ENCODE assay signal across 11 cellular contexts in genomic region chr16:87601322-87602004, GRCh38. TPM values are rescaled to one million over a fixed set of nuclear protein-coding genes. Genes with fewer than 3 reads are reported as not detected.
A peak's percentile ranks its signal among the peaks of the same experiment; 100 is the strongest.
DNase-seq lines count a peak whose midpoint lies in the region; ATAC-seq, FAIRE-seq and TF ChIP-seq lines count a peak whose summit lies in the region.
"Had no signal": no experiment of that assay in that cellular context is flagged by ENCODE, and none has a peak within 500 bp of the region (broad histone marks: within the 10 kb centered on the region; RNA-seq: fewer than 3 reads in every experiment).

No MANE protein-coding gene starts in this region.

- peak overlapping the region in 6 of 8 donors; percentile 23 to 66 (median 40) for H3K4me3 Mint-ChIP-seq in CD4-positive, alpha-beta memory T cell
- peak overlapping the region; percentile 80 to 85 for H3K4me3 Mint-ChIP-seq in H9
- peak overlapping the region; percentile 85 for H3K4me3 Mint-ChIP-seq in neural crest cell

- TF ChIP-seq POLR2A in H1 (IDR thresholded peaks at IDR 0.05; ENCODE audit: control extremely low read depth in 1 of 2, low read depth in 2 of 2, low read length in 2 of 2) (no peak), tibial nerve (IDR thresholded peaks at IDR 0.05) (no peak)

- H3K23ac ChIP-seq in H9 (ENCODE audit: insufficient read length, low read depth, low read length) = no peak overlapping the region
- H3K23ac ChIP-seq in H1 (ENCODE audit: insufficient read length) = no peak overlapping the region

- no peak for TF ChIP-seq RAD21 in H1 (IDR thresholded peaks at IDR 0.05 in 1 of 2, conservative IDR thresholded peaks at IDR 0.05 in 1 of 2; ENCODE audit: low read depth in 2 of 2, low read length in 2 of 2)

- H3K9me3 Mint-ChIP-seq in CD4-positive, alpha-beta memory T cell = peaks cover 0 to 10% (median 5%) of the 10 kb centered on the region in 8 donors
- H3K9me3 Mint-ChIP-seq in H9 (no peaks in the 10 kb centered on the region; a peak in 1 of 5 replicates), neural crest cell (no peaks in the 10 kb centered on the region)

- H3K9ac ChIP-seq in H9 (ENCODE audit: extremely low read depth, insufficient read length, low read length) (peak overlapping the region; percentile 3), H1 (replicated peaks in 1 of 4; ENCODE audit: extremely low read depth in 1 of 4, low read depth in 3 of 4, low read length in 3 of 4) (peak overlapping the region in 3 of 4 experiments; percentile 9 to 42 (median 29); a peak in 5 of 7 replicates)

- TF ChIP-seq CTCF in H9 (conservative IDR thresholded peaks at IDR 0.05) (no peak), H1 (IDR thresholded peaks at IDR 0.05; ENCODE audit: control extremely low read depth in 1 of 3, insufficient read depth in 1 of 3, low read depth in 1 of 3, low read length in 3 of 3) (no peak), neural crest cell (conservative IDR thresholded peaks at IDR 0.05) (no peak), tibial nerve (IDR thresholded peaks at IDR 0.05) (no peak)

- H3K23me2 ChIP-seq in H9 (ENCODE audit: insufficient read length, low read depth, low read length, poor library complexity, severe bottlenecking) (peaks cover 18% of the 10 kb centered on the region), H1 (ENCODE audit: low read depth, low read length) (peaks cover 25% of the 10 kb centered on the region)

- H4K91ac ChIP-seq in H9 (ENCODE audit: insufficient read length, low read depth, low read length) (no peak overlapping the region), H1 (replicated peaks; ENCODE audit: insufficient read length, low read length) (peak overlapping the region; percentile 76)

- H3K27ac Mint-ChIP-seq in CD4-positive, alpha-beta memory T cell = no peak overlapping the region
- H3K27ac Mint-ChIP-seq in H9 = peak overlapping the region in 1 of 3 experiments; percentile 88; a peak in 2 of 7 replicates
- no peak overlapping the region for H3K27ac Mint-ChIP-seq in neural crest cell (ENCODE audit: unreplicated experiment)

- H3K18ac ChIP-seq in H9 (ENCODE audit: insufficient read length, low read depth, low read length) (peak overlapping the region; percentile 11), H1 (ENCODE audit: extremely low read depth, low read length) (peak overlapping the region; percentile 83)

- no peaks in the 10 kb centered on the region for H3K36me3 ChIP-seq in CD4-positive, alpha-beta memory T cell (ENCODE audit: insufficient read depth, low read length)
- H3K36me3 ChIP-seq in H1 (ENCODE audit: control insufficient read depth in 2 of 4, insufficient read depth in 4 of 4, low read length in 3 of 4) = no peaks in the 10 kb centered on the region
- H3K36me3 ChIP-seq in SJCRH30 = no peaks in the 10 kb centered on the region
- no peaks in the 10 kb centered on the region for H3K36me3 ChIP-seq in tibial nerve

- FAIRE-seq in H1 (lab: Jason Lieb, UNC) = no peak
- FAIRE-seq: TTC549 had no signal

- no peaks in the 10 kb centered on the region for H3K9me3 ChIP-seq in CD4-positive, alpha-beta memory T cell (ENCODE audit: control insufficient read depth in 1 of 2, low read length in 2 of 2)
- no peaks in the 10 kb centered on the region for H3K9me3 ChIP-seq in H9 (ENCODE audit: control insufficient read depth, low read depth, low read length)
- H3K9me3 ChIP-seq in H1 (ENCODE audit: insufficient read depth in 2 of 2, low read depth in 1 of 2, low read length in 1 of 2) = no peaks in the 10 kb centered on the region
- H3K9me3 ChIP-seq in SJCRH30 (replicated peaks) = no peaks in the 10 kb centered on the region
- H3K9me3 ChIP-seq in tibial nerve = peaks cover 0 to 10% (median 0%) of the 10 kb centered on the region in 4 donors

- H4K8ac ChIP-seq in H9 (replicated peaks; ENCODE audit: insufficient read length, low read depth, low read length) (no peak overlapping the region), H1 (ENCODE audit: extremely low read depth, insufficient read depth, low read length) (peak overlapping the region; percentile 51; the same call in 1 of the 2 replicates)

- H2AFZ ChIP-seq in H9 (ENCODE audit: low read length) (no peak overlapping the region), H1 (ENCODE audit: low read length) (no peak overlapping the region; the same call in 1 of the 2 replicates)

- H3K36me3 Mint-ChIP-seq in CD4-positive, alpha-beta memory T cell = no peaks in the 10 kb centered on the region
- peaks cover 3 to 5% (median 5%) of the 10 kb centered on the region in 3 experiments; a peak in 3 of 7 replicates for H3K36me3 Mint-ChIP-seq in H9 (ENCODE audit: insufficient read depth in 1 of 3, low read depth in 3 of 3)
- peaks cover 4% of the 10 kb centered on the region for H3K36me3 Mint-ChIP-seq in neural crest cell (ENCODE audit: low read depth)

- no peak overlapping the region for H3K4me3 ChIP-seq in CD4-positive, alpha-beta memory T cell (ENCODE audit: low read length in 2 of 2)
- H3K4me3 ChIP-seq in H1 (ENCODE audit: extremely low read depth in 1 of 4, insufficient read depth in 2 of 4, low read depth in 3 of 4, low read length in 4 of 4) (peak overlapping the region; percentile 56 to 87 (median 77)), SJCRH30 (no peak overlapping the region), tibial nerve (no peak overlapping the region)

- no peak overlapping the region for H3K56ac ChIP-seq in H9 (ENCODE audit: insufficient read length, low read depth, low read length)
- H3K56ac ChIP-seq in H1 (replicated peaks; ENCODE audit: insufficient read length, low read depth, low read length) = no peak overlapping the region

- no peak overlapping the region for H2AK5ac ChIP-seq in H9 (ENCODE audit: insufficient read length, low read length)
- no peak overlapping the region for H2AK5ac ChIP-seq in H1 (ENCODE audit: low read depth, low read length)

- H3K27me3 ChIP-seq in CD4-positive, alpha-beta memory T cell (ENCODE audit: insufficient read depth, low read length) = peaks cover 12% of the 10 kb centered on the region
- H3K27me3 ChIP-seq in H9 (ENCODE audit: insufficient read depth, low read length) (no peaks in the 10 kb centered on the region), H1 (replicated peaks in 1 of 4; ENCODE audit: control insufficient read depth in 3 of 4, extremely low read depth in 1 of 4, insufficient read depth in 3 of 4, low read length in 3 of 4) (peaks cover 0 to 9% (median 3%) of the 10 kb centered on the region in 4 experiments; a peak in 5 of 7 replicates), SJCRH30 (no peaks in the 10 kb centered on the region; the same call in 1 of the 2 replicates), tibial nerve (peaks cover 0 to 81% of the 10 kb centered on the region in 2 donors)

- H3K4ac ChIP-seq in H9 (ENCODE audit: low read depth, low read length) (no peak overlapping the region), H1 (replicated peaks; ENCODE audit: insufficient read length, low read depth, low read length) (peak overlapping the region; percentile 80)

- H3K4me2 ChIP-seq in H9 (ENCODE audit: insufficient read depth, insufficient read length, low read length) (peak overlapping the region; percentile 82), H1 (ENCODE audit: insufficient read depth in 1 of 2, low read depth in 2 of 2, low read length in 2 of 2) (peak overlapping the region; percentile 86 to 87)

- no peaks in the 10 kb centered on the region for H4K20me1 ChIP-seq in H9 (ENCODE audit: control insufficient read depth, insufficient read depth, insufficient read length)
- H4K20me1 ChIP-seq in H1 (replicated peaks in 1 of 2; ENCODE audit: control insufficient read depth in 1 of 2, insufficient read depth in 2 of 2, low read length in 2 of 2) = peaks cover 14 to 23% of the 10 kb centered on the region in 2 experiments

- no peak overlapping the region for H3T11ph ChIP-seq in H9 (ENCODE audit: low read length)

- WGBS in H9 (ENCODE audit: extremely low coverage, insufficient read length, low lambda C conversion rate) = no CpG with 5 or more reads among the region's 35 CpGs
- WGBS in H1 (ENCODE audit: extremely low coverage in 1 of 2, insufficient coverage in 1 of 2, insufficient read length in 1 of 2, insufficient replicate concordance in 2 of 2, low coverage in 1 of 2, low lambda C conversion rate in 2 of 2, missing lambda C conversion rate in 1 of 2), 2 experiments = 10% methylated on average over 35 of the region's 35 CpGs; no CpG with 5 or more reads in 1 of the 2 experiments
- WGBS in tibial nerve, 2 donors = 5 to 6% methylated on average over 25 to 34 of the region's 35 CpGs

- no peak overlapping the region for H2BK20ac ChIP-seq in H9 (ENCODE audit: low read depth, low read length, poor library complexity, severe bottlenecking)
- no peak overlapping the region for H2BK20ac ChIP-seq in H1 (ENCODE audit: low read length)

- intact Hi-C loops in CD4-positive, alpha-beta memory T cell (cut with micrococcal nuclease) = no loop called here

- no peak overlapping the region for H3K27ac ChIP-seq in CD4-positive, alpha-beta memory T cell (ENCODE audit: low read depth, low read length)
- no peak overlapping the region for H3K27ac ChIP-seq in H9 (ENCODE audit: insufficient read length, low read depth, low read length)
- no peak overlapping the region for H3K27ac ChIP-seq in H1 (ENCODE audit: low read depth, low read length)
- no peak overlapping the region for H3K27ac ChIP-seq in SJCRH30
- H3K27ac ChIP-seq in tibial nerve = no peak overlapping the region

- H3K4me1 ChIP-seq in CD4-positive, alpha-beta memory T cell (ENCODE audit: insufficient read depth, low read length) = no peaks in the 10 kb centered on the region
- H3K4me1 ChIP-seq in H9 (ENCODE audit: insufficient read depth, low read length) (0 out of 2 replicates have a peak, but pooled peaks cover 3% of the 10 kb centered on the region), H1 (replicated peaks in 1 of 4; ENCODE audit: control insufficient read depth in 3 of 4, insufficient read depth in 4 of 4, low read length in 3 of 4) (peaks cover 0 to 9% (median 6%) of the 10 kb centered on the region in 4 experiments; a peak in 5 of 7 replicates), SJCRH30 (no peaks in the 10 kb centered on the region), tibial nerve (peaks cover 0 to 25% (median 0%) of the 10 kb centered on the region in 4 donors)

- H3K14ac ChIP-seq in H9 (ENCODE audit: insufficient read depth, low read length) (no peak overlapping the region), H1 (ENCODE audit: insufficient read length) (no peak overlapping the region)

- peaks cover 4% of the 10 kb centered on the region for H3K79me1 ChIP-seq in H9 (ENCODE audit: insufficient read depth, low read depth, low read length, poor library complexity, severe bottlenecking)
- H3K79me1 ChIP-seq in H1 (ENCODE audit: low read depth, low read length) = peaks cover 5% of the 10 kb centered on the region; the same call in 1 of the 2 replicates

- H2BK12ac ChIP-seq in H9 (ENCODE audit: insufficient read length, low read depth, low read length) (no peak overlapping the region), H1 (ENCODE audit: low read depth, low read length) (peak overlapping the region; percentile 60; the same call in 1 of the 2 replicates)

- no peak for TF ChIP-seq EP300 in H1 (IDR thresholded peaks at IDR 0.05; ENCODE audit: borderline replicate concordance in 1 of 2, low read depth in 2 of 2, low read length in 2 of 2)
- TF ChIP-seq EP300 in tibial nerve (IDR thresholded peaks at IDR 0.05) = no peak

- no peak for DNase-seq in CD4-positive, alpha-beta memory T cell
- DNase-seq in H9 (no peak), H1 (ENCODE audit: low read depth in 1 of 2, low spot score in 2 of 2) (no peak), neural crest cell (ENCODE audit: low read depth, low spot score) (no peak), SJCRH30 (no peak), tibial nerve (ENCODE audit: low spot score in 2 of 2) (no peak)
- DNase-seq: dermis blood vessel endothelial cell, NCI-H146 had no signal

- H3K27me3 Mint-ChIP-seq in CD4-positive, alpha-beta memory T cell = peaks cover 45 to 47% of the 10 kb centered on the region in 2 donors
- H3K27me3 Mint-ChIP-seq in H9 (ENCODE audit: low read depth) = peaks cover 17% of the 10 kb centered on the region
- peaks cover 37% of the 10 kb centered on the region for H3K27me3 Mint-ChIP-seq in neural crest cell (ENCODE audit: low read depth)

- H3K79me2 ChIP-seq in H9 (ENCODE audit: insufficient read depth, low read length) (no peaks in the 10 kb centered on the region; the same call in 1 of the 2 replicates), H1 (ENCODE audit: control insufficient read depth in 1 of 2, insufficient read depth in 2 of 2, low read length in 2 of 2) (peaks cover 0 to 14% of the 10 kb centered on the region in 2 experiments; a peak in 2 of 4 replicates)

- POLR2A ChIA-PET in CD4-positive, alpha-beta memory T cell (lab: Charles Lee; ENCODE audit: partially characterized antibody) = no interaction called here
- POLR2A ChIA-PET in H1 (lab: Charles Lee; ENCODE audit: partially characterized antibody) = interaction anchor here (0.8 to 2.0 kb wide), 4 partner anchors 11 to 34 kb away, joined by 3 to 5 read pairs (median 4); no protein-coding TSS in a partner anchor

- ATAC-seq in HG02970 (IDR thresholded peaks at IDR 0.05; ENCODE audit: low FRiP score, unreplicated experiment) = no peak

- no peak overlapping the region for H2BK120ac ChIP-seq in H9 (ENCODE audit: low read depth, low read length, poor library complexity, severe bottlenecking)
- peak overlapping the region; percentile 34 for H2BK120ac ChIP-seq in H1 (replicated peaks; ENCODE audit: low read depth, low read length)

- H2BK5ac ChIP-seq in H9 (ENCODE audit: insufficient read length, low read length) = no peak overlapping the region
- peak overlapping the region; percentile 66; the same call in 1 of the 2 replicates for H2BK5ac ChIP-seq in H1 (ENCODE audit: low read depth, low read length)

- no peak overlapping the region for H4K5ac ChIP-seq in H9 (ENCODE audit: insufficient read length, low read depth, low read length)
- H4K5ac ChIP-seq in H1 (ENCODE audit: insufficient read length, low read depth, low read length) = peak overlapping the region; percentile 18

- no peak overlapping the region for H2BK15ac ChIP-seq in H9 (ENCODE audit: low read depth, low read length)
- peak overlapping the region; percentile 81; the same call in 1 of the 2 replicates for H2BK15ac ChIP-seq in H1 (ENCODE audit: low read length)

- H3K4me1 Mint-ChIP-seq in CD4-positive, alpha-beta memory T cell = peaks cover 3 to 19% (median 7%) of the 10 kb centered on the region in 4 donors
- peaks cover 13 to 17% of the 10 kb centered on the region in 2 experiments for H3K4me1 Mint-ChIP-seq in H9
- peaks cover 11% of the 10 kb centered on the region for H3K4me1 Mint-ChIP-seq in neural crest cell

- CTCF ChIA-PET in CD4-positive, alpha-beta memory T cell (lab: Charles Lee; ENCODE audit: partially characterized antibody) = no interaction called here
- CTCF ChIA-PET in H1 (lab: Charles Lee; ENCODE audit: partially characterized antibody) = interaction anchor here (0.6 to 4.2 kb wide), 6 partner anchors 13 to 961 kb away, joined by 3 to 29 read pairs (median 3); no protein-coding TSS in a partner anchor

RNA-seq across cellular contexts. Expression of gene JPH3, which starts 0.8 kb away (rescaled TPM):
- under 1 TPM in 1 of 2 experiments, not detected in 1; 0.09 TPM for total RNA-seq in CD4-positive, alpha-beta memory T cell
- not detected for polyA plus RNA-seq in CD4-positive, alpha-beta memory T cell
- total RNA-seq in H9 (2021) = 30.3 and 32.7 TPM in 2 replicates
- total RNA-seq in H1 (2021; fragmentation: NEBNext Ultra II Directional; extraction: Animal tissue kit (Norgen Biotek cat#: 25700)) = 28.3 and 28.4 TPM in 2 replicates
- polyA plus RNA-seq in H1 (2011; rRNA removed) = 10.3 and 19.3 TPM in 2 replicates
- polyA plus RNA-seq in H1 (2011; cell fraction: cytosol; rRNA removed) = 16.6 TPM
- polyA plus RNA-seq in H1 (2011; cell fraction: nucleus; rRNA removed) = 21.3 TPM
- polyA plus RNA-seq in H1 (2012, experiment 1 of 2) = 10.2 to 20.9 TPM (median 18.6 TPM) in 4 replicates
- polyA plus RNA-seq in H1 (2012, experiment 2 of 2) = 15.9 TPM
- polyA plus RNA-seq in H1 (2013, experiment 1 of 2) = 13.8 TPM
- 14.8 TPM for polyA plus RNA-seq in H1 (2013, experiment 2 of 2)
- polyA minus RNA-seq in H1 (2011; rRNA and poly(A)+ RNA removed) = 6.4 and 9.5 TPM in 2 replicates
- 15.0 TPM for polyA minus RNA-seq in H1 (2011; cell fraction: cytosol; rRNA and poly(A)+ RNA removed)
- polyA minus RNA-seq in H1 (2011; cell fraction: nucleus; rRNA and poly(A)+ RNA removed) = 16.9 TPM
- total RNA-seq in neural crest cell = 9.1 and 9.5 TPM in 2 replicates
- not detected in 2 replicates for total RNA-seq in SJCRH30 (2014; rRNA removed; shearing (Covaris generic))
- total RNA-seq in tibial nerve = under 1 TPM in 1 of 4 donors, not detected in 3; 0.39 TPM
- total RNA-seq: RPMI7951 had no signal

Comparison
In these comparisons a context has a peak if more than half of its experiments do, and no peak if none do; other contexts are left out.
1. H3K4me3 ChIP-seq: peak in H1 (4 of 4); none in CD4-positive, alpha-beta memory T cell (0 of 2), SJCRH30 (single experiment) and tibial nerve (0 of 4).
2. Peak in every context shown above with its lines, with median percentiles within 50 percentile points of each other: H3K4me3 Mint-ChIP-seq.